In genomic region chr12:106329231-106329985, GRCh38 we compare ENCODE assay signal across 17 cellular contexts. TPM values are rescaled to one million over a fixed set of nuclear protein-coding genes. Genes with fewer than 3 reads are reported as not detected.
A peak's percentile ranks its signal among the peaks of the same experiment; 100 is the strongest.
DNase-seq lines count a peak whose midpoint lies in the region; ATAC-seq and TF ChIP-seq lines count a peak whose summit lies in the region.
"Had no signal": no experiment of that assay in that cellular context is flagged by ENCODE, and none has a peak within 500 bp of the region (broad histone marks: within the 10 kb centered on the region; RNA-seq: fewer than 3 reads in every experiment).

No MANE protein-coding gene starts in this region.

- H3K36me3 Mint-ChIP-seq in natural killer cell (peaks cover 11% of the 10 kb centered on the region), immature natural killer cell (peaks cover 18 to 47% (median 25%) of the 10 kb centered on the region in 3 donors)

- no peaks in the 10 kb centered on the region for H3K9me3 Mint-ChIP-seq in natural killer cell
- H3K9me3 Mint-ChIP-seq in immature natural killer cell = peaks cover 0 to 2% (median 0%) of the 10 kb centered on the region in 6 donors
- H3K9me3 Mint-ChIP-seq: activated CD4-positive, alpha-beta T cell treated with anti-CD3 and anti-CD28 coated beads, Interleukin-2, amount 10 ng/mL, durations not matched to agents 7 days and 5 days; activated T-cell treated with anti-CD3 and anti-CD28 coated beads, Interleukin-2, amount 50 U/mL, for 72 hours; dendritic cell treated with granulocyte-macrophage colony-stimulating factor and Interleukin-4, amounts not matched to agents 40 ng/mL and 50 ng/mL, for 4 days; HFFc6 had no signal

- no peak for ATAC-seq in natural killer cell
- ATAC-seq: activated T-cell treated with anti-CD3 and anti-CD28 coated beads, Interleukin-2, amount 50 U/mL, for 72 hours had no signal

- H3K27ac Mint-ChIP-seq in natural killer cell (no peak overlapping the region), immature natural killer cell (peak overlapping the region in 1 of 6 donors; percentile 22)
- H3K27ac Mint-ChIP-seq: activated CD4-positive, alpha-beta T cell treated with anti-CD3 and anti-CD28 coated beads, Interleukin-2, amount 10 ng/mL, durations not matched to agents 7 days and 5 days; activated T-cell treated with anti-CD3 and anti-CD28 coated beads, Interleukin-2, amount 50 U/mL, for 72 hours; dendritic cell treated with granulocyte-macrophage colony-stimulating factor and Interleukin-4, amounts not matched to agents 40 ng/mL and 50 ng/mL, for 4 days; HFFc6; progenitor cell of endocrine pancreas had no signal

- no peaks in the 10 kb centered on the region for H3K27me3 Mint-ChIP-seq in natural killer cell (ENCODE audit: low read depth in 2 of 2)
- H3K27me3 Mint-ChIP-seq in immature natural killer cell (ENCODE audit: low read depth in 3 of 3) = peaks cover 0 to 2% (median 0%) of the 10 kb centered on the region in 3 donors
- H3K27me3 Mint-ChIP-seq: activated CD4-positive, alpha-beta T cell treated with anti-CD3 and anti-CD28 coated beads, Interleukin-2, amount 10 ng/mL, durations not matched to agents 7 days and 5 days; dendritic cell treated with granulocyte-macrophage colony-stimulating factor and Interleukin-4, amounts not matched to agents 40 ng/mL and 50 ng/mL, for 4 days; progenitor cell of endocrine pancreas had no signal

- H3K4me3 Mint-ChIP-seq in natural killer cell (no peak overlapping the region), immature natural killer cell (no peak overlapping the region)
- H3K4me3 Mint-ChIP-seq: activated CD4-positive, alpha-beta T cell treated with anti-CD3 and anti-CD28 coated beads, Interleukin-2, amount 10 ng/mL, durations not matched to agents 7 days and 5 days; activated T-cell treated with anti-CD3 and anti-CD28 coated beads, Interleukin-2, amount 50 U/mL, for 72 hours; dendritic cell treated with granulocyte-macrophage colony-stimulating factor and Interleukin-4, amounts not matched to agents 40 ng/mL and 50 ng/mL, for 4 days; HFFc6 had no signal

- peaks cover 4 to 15% of the 10 kb centered on the region in 2 donors for H3K4me1 Mint-ChIP-seq in natural killer cell
- H3K4me1 Mint-ChIP-seq in immature natural killer cell = peaks cover 0 to 7% of the 10 kb centered on the region in 2 donors
- H3K4me1 Mint-ChIP-seq: activated CD4-positive, alpha-beta T cell treated with anti-CD3 and anti-CD28 coated beads, Interleukin-2, amount 10 ng/mL, durations not matched to agents 7 days and 5 days had no signal

- intact Hi-C loops in natural killer cell (cut with micrococcal nuclease) = no loop called here

- no peak for TF ChIP-seq CTCF in natural killer cell (IDR thresholded peaks at IDR 0.05)

- DNase-seq in CD1c-positive myeloid dendritic cell (ENCODE audit: extremely low spot score) (peak; percentile 22), NCI-H1436 (lab: John Stamatoyannopoulos, UW) (peak; percentile 30), amniotic epithelial cell (ENCODE audit: low read depth) (peak; percentile 43), midbrain (lab: John Stamatoyannopoulos, UW) (peak; percentile 49), natural killer cell (no peak), NCI-H345 treated with DMSO at 0.1 percent for 48 hours (lab: John Stamatoyannopoulos, UW; ENCODE audit: unreplicated experiment) (no peak), immature natural killer cell (no peak), GDM1 (lab: John Stamatoyannopoulos, UW) (no peak)
- DNase-seq: activated CD4-positive, alpha-beta T cell treated with anti-CD3 and anti-CD28 coated beads, Interleukin-2, amount 10 ng/mL, durations not matched to agents 7 days and 5 days; activated T-cell treated with anti-CD3 and anti-CD28 coated beads, Interleukin-2, amount 50 U/mL, for 72 hours; DMS153; HFFc6; NCI-H510A; stimulated activated CD4-positive, alpha-beta T cell treated with anti-CD3 and anti-CD28 coated beads, Interleukin-2, amount 100 ng/mL, for 24 hours; upper lobe of left lung had no signal

RNA-seq across cellular contexts. Expression of gene TCP11L2, which starts 26.9 kb away (rescaled TPM):
- total RNA-seq in natural killer cell = 10 to 100 TPM; 68.8 to 97.7 (median 71.1) TPM
- polyA plus RNA-seq in immature natural killer cell = 10 to 100 TPM; 11.0 to 20.4 (median 18.1) TPM

RNA-seq across cellular contexts. Expression of gene POLR3B, which starts 28.1 kb away (rescaled TPM):
- total RNA-seq in natural killer cell = 1 to 10 TPM; 3.8 to 8.1 (median 5.4) TPM
- 1 to 10 TPM in 2 of 3 donors, not detected in 1; 4.0 to 6.4 TPM for polyA plus RNA-seq in immature natural killer cell

Comparison
In these comparisons a context has a peak if more than half of its experiments do, and no peak if none do; other contexts are left out.
1. DNase-seq: peak in CD1c-positive myeloid dendritic cell (single experiment), NCI-H1436 (single experiment), amniotic epithelial cell (single experiment) and midbrain (single experiment); none in natural killer cell (single experiment), NCI-H345 treated with DMSO at 0.1 percent for 48 hours (single experiment), immature natural killer cell (0 of 3) and GDM1 (single experiment).